ENCODE assay signal across 9 cellular contexts in the genomic region with DNA sequence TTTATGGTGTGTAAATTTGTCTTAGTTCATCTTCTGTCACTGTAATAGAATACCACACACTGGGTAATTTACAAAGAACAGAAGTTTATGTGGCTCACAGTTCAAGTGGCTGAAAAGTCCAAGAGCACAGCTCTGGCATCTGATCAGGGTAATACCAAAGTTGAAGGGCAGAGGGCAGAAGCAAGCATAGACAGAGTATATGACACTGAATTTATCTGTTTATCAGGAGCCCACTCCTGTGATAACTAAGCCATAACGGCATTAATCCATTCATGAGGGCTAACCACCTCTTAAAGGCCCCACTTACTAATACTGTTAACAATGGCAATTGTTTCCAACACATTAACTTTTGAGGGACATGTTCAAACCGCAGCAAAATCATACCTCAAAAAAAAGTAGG. TPM values are rescaled to one million over a fixed set of nuclear protein-coding genes. Genes with fewer than 3 reads are reported as not detected.
DNase-seq lines count a peak whose midpoint lies in the region; ATAC-seq and TF ChIP-seq lines count a peak whose summit lies in the region.
"Had no signal": no experiment of that assay in that cellular context is flagged by ENCODE, and none has a peak within 500 bp of the region (broad histone marks: within the 10 kb centered on the region; RNA-seq: fewer than 3 reads in every experiment).

No MANE protein-coding gene starts in this region.

- ATAC-seq in HG02798 (IDR thresholded peaks at IDR 0.05; ENCODE audit: poor library complexity, unreplicated experiment): no peak

- intact Hi-C loops in posterior vena cava (cut with DNase I): no loop called here

- TF ChIP-seq CTCF in epithelial cell of esophagus (IDR thresholded peaks at IDR 0.05; ENCODE audit: insufficient read depth, low read depth, low read length, missing control alignments): peak; percentile 42

- H3K4me3 ChIP-seq in epithelial cell of esophagus (ENCODE audit: low read length): no peak overlapping the region

- DNase-seq in AG08395 (ENCODE audit: low spot score): peak; percentile 27
- DNase-seq in EH (ENCODE audit: low read depth): peak; percentile 15
- peak; percentile 2 for DNase-seq in NCI-H2227 treated with DMSO at 0.1 percent for 48 hours (lab: John Stamatoyannopoulos, UW)
- no peak for DNase-seq in epithelial cell of esophagus (ENCODE audit: low read depth)
- DNase-seq in posterior vena cava (ENCODE audit: low spot score): no peak
- DNase-seq in NCI-H226: no peak
- DNase-seq in GDM1 (lab: John Stamatoyannopoulos, UW): no peak
- DNase-seq: activated naive CD4-positive, alpha-beta T cell treated with Interleukin-2 at 50 U/mL for 16 hours had no signal

RNA-seq across cellular contexts. Expression of a gene that starts 4.0 kb away (rescaled TPM):
- total RNA-seq in posterior vena cava: 1 to 10 TPM; 6.8 to 7.2 TPM

Comparison
In these comparisons a context has a peak if more than half of its experiments do, and no peak if none do; other contexts are left out.
1. DNase-seq: peak in AG08395 (single experiment), EH (single experiment) and NCI-H2227 treated with DMSO at 0.1 percent for 48 hours (single experiment); none in epithelial cell of esophagus (single experiment), posterior vena cava (single experiment), NCI-H226 (single experiment) and GDM1 (single experiment).